ENCODE assay signal across 8 cellular contexts in genomic region chr11:48055292-48056132, GRCh38.
DNase-seq lines count a peak whose midpoint lies in the region; ATAC-seq and TF ChIP-seq lines count a peak whose summit lies in the region.

No MANE protein-coding gene starts in this region.

- no peak overlapping the region for H3K27ac Mint-ChIP-seq in MCF 10A (ENCODE audit: low read depth, unreplicated experiment)
- peak overlapping the region; percentile 87 for H3K27ac Mint-ChIP-seq in T-helper 1 cell treated with Interleukin-12 subunit alpha and Interleukin-12 subunit beta and Interleukin-4 antibody, amounts not matched to agents 30 μg/mL and 1 μg/mL, for 36 hours

- no peaks in the 10 kb centered on the region for H3K36me3 Mint-ChIP-seq in MCF 10A (ENCODE audit: insufficient read depth, unreplicated experiment)
- H3K36me3 Mint-ChIP-seq in T-helper 1 cell treated with Interleukin-12 subunit alpha and Interleukin-12 subunit beta and Interleukin-4 antibody, amounts not matched to agents 30 μg/mL and 1 μg/mL, for 36 hours (ENCODE audit: low read depth): peaks cover 24% of the 10 kb centered on the region

- peaks cover 5% of the 10 kb centered on the region for H3K79me1 ChIP-seq in neuronal stem cell (ENCODE audit: low read depth, low read length)

- H3K4ac ChIP-seq in neuronal stem cell (ENCODE audit: low read length): no peak overlapping the region

- H2AFZ ChIP-seq in neuronal stem cell (ENCODE audit: low read length): no peak overlapping the region

- no peak overlapping the region for H2BK120ac ChIP-seq in neuronal stem cell (ENCODE audit: low read depth, low read length)

- H4K8ac ChIP-seq in neuronal stem cell (ENCODE audit: low read depth, low read length): no peak overlapping the region

- no peaks in the 10 kb centered on the region for H3K9me3 Mint-ChIP-seq in MCF 10A (ENCODE audit: unreplicated experiment)
- no peaks in the 10 kb centered on the region for H3K9me3 Mint-ChIP-seq in T-helper 1 cell treated with Interleukin-12 subunit alpha and Interleukin-12 subunit beta and Interleukin-4 antibody, amounts not matched to agents 30 μg/mL and 1 μg/mL, for 36 hours

- H3K36me3 ChIP-seq in neuronal stem cell (replicated peaks in 1 of 2; ENCODE audit: control insufficient read depth in 2 of 2, insufficient read depth in 2 of 2, low read length in 2 of 2): no peaks in the 10 kb centered on the region

- H3K18ac ChIP-seq in neuronal stem cell (ENCODE audit: low read length): no peak overlapping the region

- H3K27ac ChIP-seq in neuronal stem cell (replicated peaks; ENCODE audit: low read length): peak overlapping the region; percentile 47

- no peak for TF ChIP-seq CTCF in MCF 10A (IDR thresholded peaks at IDR 0.05; ENCODE audit: unreplicated experiment)

- WGBS in neuronal stem cell (ENCODE audit: extremely low coverage in 2 of 2, insufficient read length in 2 of 2, insufficient replicate concordance in 1 of 2), 2 donors: no CpG with 5 or more reads among the region's 12 CpGs

- in situ Hi-C loops in T47D (cut with HindIII; ENCODE audit: low pct_unique_long_range_greater_than_20kb, low sequenced_read_pairs): no loop called here

- no TSS peak for BruUV-seq in MCF 10A (replicated peaks; lab: Mats Ljungman, UMichigan)

- CTCF ChIA-PET in MCF 10A (lab: Yijun Ruan, JAX): interaction anchor here (1.5 kb wide), 1 partner anchor 53 kb away, joined by 3 read pairs; no protein-coding TSS in a partner anchor

- peaks cover 6 to 20% of the 10 kb centered on the region in 2 donors for H3K4me1 ChIP-seq in neuronal stem cell (ENCODE audit: control insufficient read depth in 2 of 2, insufficient read depth in 1 of 2, low read depth in 1 of 2, low read length in 2 of 2)

- H3K27me3 Mint-ChIP-seq in MCF 10A (ENCODE audit: insufficient read depth, unreplicated experiment): no peaks in the 10 kb centered on the region
- H3K27me3 Mint-ChIP-seq in T-helper 1 cell treated with Interleukin-12 subunit alpha and Interleukin-12 subunit beta and Interleukin-4 antibody, amounts not matched to agents 30 μg/mL and 1 μg/mL, for 36 hours (ENCODE audit: low read depth): no peaks in the 10 kb centered on the region

- H3K4me3 ChIP-seq in neuronal stem cell (ENCODE audit: low read length in 2 of 2): no peak overlapping the region

- no peak overlapping the region for H2BK12ac ChIP-seq in neuronal stem cell (ENCODE audit: low read length)

- DNase-seq in T47D (ENCODE audit: low read depth in 1 of 2, low spot score in 1 of 2) (peak; percentile 29 to 98), MCF 10A (ENCODE audit: unreplicated experiment) (no peak), astrocyte of the hippocampus (ENCODE audit: low read depth, low spot score) (peak; percentile 94), neuronal stem cell (ENCODE audit: low spot score) (no peak)

- no peak overlapping the region for H4K91ac ChIP-seq in neuronal stem cell (ENCODE audit: low read depth, low read length, poor library complexity)

- H3K9me3 ChIP-seq in neuronal stem cell (replicated peaks in 1 of 2; ENCODE audit: control insufficient read depth in 2 of 2, insufficient read depth in 1 of 2, low read depth in 1 of 2, low read length in 2 of 2): no peaks in the 10 kb centered on the region

- no peak overlapping the region for H2BK15ac ChIP-seq in neuronal stem cell (ENCODE audit: low read length)

- H2AK5ac ChIP-seq in neuronal stem cell (ENCODE audit: low read depth, low read length): peak overlapping the region; percentile 0

- ATAC-seq in HG02588 (IDR thresholded peaks at IDR 0.05; ENCODE audit: unreplicated experiment) (no peak), GM19455 (IDR thresholded peaks at IDR 0.05; ENCODE audit: unreplicated experiment) (no peak), HG02938 (IDR thresholded peaks at IDR 0.05; ENCODE audit: unreplicated experiment) (no peak)

- no peak overlapping the region for H3K4me2 ChIP-seq in neuronal stem cell (ENCODE audit: insufficient read depth, low read length, poor library complexity, severe bottlenecking)

- H3K27me3 ChIP-seq in neuronal stem cell (ENCODE audit: control insufficient read depth in 3 of 3, insufficient read depth in 3 of 3, low read depth in 1 of 3, low read length in 3 of 3): no peaks in the 10 kb centered on the region

- intact Hi-C loops in MCF 10A (cut with micrococcal nuclease): no loop called here

- H2BK5ac ChIP-seq in neuronal stem cell (ENCODE audit: low read length): no peak overlapping the region

- H3K23ac ChIP-seq in neuronal stem cell (ENCODE audit: low read depth, low read length, poor library complexity): no peak overlapping the region

- H3K4me1 Mint-ChIP-seq in MCF 10A (ENCODE audit: insufficient read depth, unreplicated experiment): no peaks in the 10 kb centered on the region
- peaks cover 82% of the 10 kb centered on the region for H3K4me1 Mint-ChIP-seq in T-helper 1 cell treated with Interleukin-12 subunit alpha and Interleukin-12 subunit beta and Interleukin-4 antibody, amounts not matched to agents 30 μg/mL and 1 μg/mL, for 36 hours (ENCODE audit: low read depth)

- H3K4me3 Mint-ChIP-seq in MCF 10A (ENCODE audit: unreplicated experiment): no peak overlapping the region
- peak overlapping the region; percentile 59 for H3K4me3 Mint-ChIP-seq in T-helper 1 cell treated with Interleukin-12 subunit alpha and Interleukin-12 subunit beta and Interleukin-4 antibody, amounts not matched to agents 30 μg/mL and 1 μg/mL, for 36 hours

- POLR2A ChIA-PET in MCF 10A (lab: Yijun Ruan, JAX): interaction anchor here (0.8 kb wide), 1 partner anchor 32 kb away, joined by 4 read pairs; no protein-coding TSS in a partner anchor

- no peak overlapping the region for H3K9ac ChIP-seq in neuronal stem cell (ENCODE audit: low read depth, low read length, poor library complexity)

- H3K14ac ChIP-seq in neuronal stem cell (ENCODE audit: low read length): no peak overlapping the region

Comparison
In these comparisons a context has a peak if more than half of its experiments do, and no peak if none do; other contexts are left out.
1. DNase-seq: peak in T47D (2 of 2) and astrocyte of the hippocampus (single experiment); none in MCF 10A (single experiment) and neuronal stem cell (single experiment).